Comparison of ENCODE assay signal across 25 cellular contexts in the genomic region with DNA sequence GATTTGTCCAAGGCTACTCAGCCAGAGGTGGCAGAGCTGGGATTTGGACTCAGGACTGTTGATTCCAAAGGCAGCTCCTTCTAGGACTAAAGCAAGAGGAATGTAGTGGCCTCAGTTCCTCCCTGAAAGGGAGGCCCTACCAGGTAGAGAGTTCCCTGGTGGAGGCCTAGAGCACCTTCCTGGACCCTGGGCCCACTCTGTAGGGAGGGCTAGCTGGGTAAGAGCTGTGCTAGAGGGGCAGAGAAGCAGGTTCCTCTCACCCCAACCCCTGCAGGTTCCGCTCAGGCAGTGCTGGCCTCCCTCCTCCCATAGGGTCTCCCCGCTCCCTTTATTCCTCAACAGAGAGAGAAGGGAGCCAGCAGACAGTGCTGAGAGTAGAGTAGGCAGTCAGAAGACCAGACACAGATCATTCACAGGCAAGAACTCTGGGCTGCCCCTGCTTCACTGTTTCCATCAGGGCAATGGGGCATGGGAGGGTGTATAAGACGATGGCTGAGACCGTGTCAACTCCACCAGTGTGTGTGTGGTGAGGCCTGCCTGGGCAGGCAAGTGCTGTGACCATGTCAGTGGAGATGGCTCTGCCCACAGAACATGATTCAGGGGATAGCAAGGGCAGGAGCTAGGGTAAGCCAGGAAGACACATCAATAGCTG.
"Had no signal": no experiment of that assay in that cellular context is flagged by ENCODE, and none has a peak within 500 bp of the region (broad histone marks: within the 10 kb centered on the region; RNA-seq: fewer than 3 reads in every experiment).

No MANE protein-coding gene starts in this region.

- FAIRE-seq: keratinocyte had no signal

- H3K27ac Mint-ChIP-seq: memory B cell, naive B cell, nephron had no signal

- DNase-seq: effector memory CD4-positive, alpha-beta T cell; glutamatergic neuron; left ventricle myocardium inferior; lower lobe of right lung; naive B cell; nucleus accumbens; spleen; stimulated activated CD4-positive, alpha-beta T cell treated with anti-CD3 and anti-CD28 coated beads, Interleukin-15, amount 100 ng/mL, for 24 hours; stimulated activated CD4-positive, alpha-beta T cell treated with anti-CD3 and anti-CD28 coated beads, Interleukin-1b, Interleukin-23, amount 100 ng/mL, for 48 hours; stimulated activated CD4-positive, alpha-beta T cell treated with anti-CD3 and anti-CD28 coated beads, Interleukin-4, amount 100 ng/mL, for 24 hours; stimulated activated naive CD4-positive, alpha-beta T cell; stomach; substantia nigra; transverse colon had no signal

- H3K36me3 ChIP-seq: esophagus muscularis mucosa, gastroesophageal sphincter, left ventricle myocardium inferior, lower lobe of right lung, prostate gland, spleen, stomach, thoracic aorta, transverse colon had no signal

- H3K27ac ChIP-seq: epithelial cell of prostate, esophagus muscularis mucosa, gastroesophageal sphincter, left ventricle myocardium inferior, lower lobe of right lung, parathyroid adenoma, prostate gland, spleen, stomach, thoracic aorta, transverse colon had no signal

- H2AFZ ChIP-seq: parathyroid adenoma had no signal

- H3K9me3 ChIP-seq: esophagus muscularis mucosa, gastroesophageal sphincter, left ventricle myocardium inferior, lower lobe of right lung, prostate gland, thoracic aorta, transverse colon had no signal

- ATAC-seq: gastroesophageal sphincter, lower lobe of right lung, sciatic nerve had no signal

- H3K4me1 Mint-ChIP-seq: central memory CD8-positive, alpha-beta T cell; naive B cell had no signal

- H3K4me3 ChIP-seq: esophagus muscularis mucosa, gastroesophageal sphincter, left ventricle myocardium inferior, lower lobe of right lung, prostate gland, spleen, stomach, thoracic aorta, transverse colon had no signal

- H3K9ac ChIP-seq: parathyroid adenoma had no signal

- H3K27me3 ChIP-seq: esophagus muscularis mucosa, gastroesophageal sphincter, transverse colon had no signal

- H3K79me2 ChIP-seq: parathyroid adenoma had no signal

- H3K4me3 Mint-ChIP-seq: central memory CD8-positive, alpha-beta T cell; memory B cell; naive B cell; nephron had no signal

- H3K9me3 Mint-ChIP-seq: central memory CD8-positive, alpha-beta T cell; memory B cell had no signal

- H3K4me1 ChIP-seq: esophagus muscularis mucosa, gastroesophageal sphincter, left ventricle myocardium inferior, lower lobe of right lung, prostate gland, spleen, stomach, transverse colon had no signal
